In genomic region chr12:46900734-46901463, GRCh38 we compare ENCODE assay signal across 15 cellular contexts.
DNase-seq lines count a peak whose midpoint lies in the region; ATAC-seq, FAIRE-seq and TF ChIP-seq lines count a peak whose summit lies in the region.
"Had no signal": no experiment of that assay in that cellular context is flagged by ENCODE, and none has a peak within 500 bp of the region (broad histone marks: within the 10 kb centered on the region; RNA-seq: fewer than 3 reads in every experiment).

No MANE protein-coding gene starts in this region.

- CTCF ChIA-PET in IMR-90 (lab: Yijun Ruan, JAX): interaction anchor here (0.6 kb wide), 1 partner anchor 26 kb away, joined by 3 read pairs; no protein-coding TSS in a partner anchor

- ATAC-seq in IMR-90 (ENCODE audit: low read depth) (no peak), GM21447 (IDR thresholded peaks at IDR 0.05; ENCODE audit: unreplicated experiment) (no peak), GM18505 (IDR thresholded peaks at IDR 0.05; ENCODE audit: unreplicated experiment) (no peak)
- no peak for ATAC-seq in naive thymus-derived CD8-positive, alpha-beta T cell
- ATAC-seq: A549 had no signal

- no peak overlapping the region for H2AK9ac ChIP-seq in IMR-90 (replicated peaks; ENCODE audit: low read depth, low read length, poor library complexity)

- H3K4me1 Mint-ChIP-seq in naive thymus-derived CD8-positive, alpha-beta T cell: peaks cover 12 to 35% (median 22%) of the 10 kb centered on the region in 4 donors
- H3K4me1 Mint-ChIP-seq: H9 had no signal

- peaks cover 5% of the 10 kb centered on the region; the same call in 1 of the 2 replicates for H3K9me1 ChIP-seq in IMR-90 (ENCODE audit: insufficient read depth, low read length)

- dilution Hi-C loops in IMR-90 (cut with HindIII; ENCODE audit: low sequenced_read_pairs, unreplicated experiment): no loop called here

- no peak overlapping the region for H3K4me2 ChIP-seq in IMR-90 (ENCODE audit: low read depth, low read length)
- H3K4me2 ChIP-seq: A549 had no signal

- H3K36me3 ChIP-seq in ACC112 (ENCODE audit: insufficient read depth, low read length) (no peaks in the 10 kb centered on the region), IMR-90 (ENCODE audit: control insufficient read depth, insufficient read depth, low read length) (no peaks in the 10 kb centered on the region)

- H2BK5ac ChIP-seq in IMR-90 (ENCODE audit: low read depth, low read length, poor library complexity, severe bottlenecking): no peak overlapping the region

- H2BK120ac ChIP-seq in IMR-90 (ENCODE audit: low read depth, low read length): no peak overlapping the region

- DNase-seq in IMR-90 (no peak), RCC 7860 (ENCODE audit: low spot score) (no peak), SW 1271 (lab: John Stamatoyannopoulos, UW) (no peak), C1 segment of cervical spinal cord (lab: John Stamatoyannopoulos, UW) (no peak)
- no peak for DNase-seq in naive thymus-derived CD8-positive, alpha-beta T cell
- DNase-seq: Caco-2, H9, Kasumi-1, NCI-H187 treated with DMSO at 0.1 percent for 48 hours, NCI-H446, NCI-H69 had no signal

- H3K23ac ChIP-seq in IMR-90 (ENCODE audit: low read depth, low read length): no peak overlapping the region

- no peaks in the 10 kb centered on the region for H3K36me3 Mint-ChIP-seq in naive thymus-derived CD8-positive, alpha-beta T cell

- peaks cover 0 to 9% (median 2%) of the 10 kb centered on the region in 5 donors for H3K27me3 Mint-ChIP-seq in naive thymus-derived CD8-positive, alpha-beta T cell

- intact Hi-C loops in IMR-90 (cut with micrococcal nuclease): no loop called here

- peaks cover 0 to 9% (median 0%) of the 10 kb centered on the region in 9 donors for H3K9me3 Mint-ChIP-seq in naive thymus-derived CD8-positive, alpha-beta T cell
- H3K9me3 Mint-ChIP-seq: H9 had no signal

- H3K27ac ChIP-seq in ACC112 (ENCODE audit: low read depth, low read length) (no peak overlapping the region), IMR-90 (ENCODE audit: insufficient read depth, low read length) (no peak overlapping the region)
- H3K27ac ChIP-seq: A549 had no signal

- no peaks in the 10 kb centered on the region for H4K20me1 ChIP-seq in IMR-90 (ENCODE audit: insufficient read depth, low read length)

- POLR2A ChIA-PET in IMR-90 (lab: Charles Lee; ENCODE audit: unreplicated experiment): no interaction called here
- POLR2A ChIA-PET in naive thymus-derived CD8-positive, alpha-beta T cell (lab: Charles Lee): no interaction called here

- H3K4me1 ChIP-seq in ACC112 (ENCODE audit: control insufficient read depth, insufficient read depth, low read length, unreplicated experiment) (peaks cover 16% of the 10 kb centered on the region), IMR-90 (ENCODE audit: control insufficient read depth, insufficient read depth, low read length) (peaks cover 6% of the 10 kb centered on the region)
- H3K4me1 ChIP-seq: A549, Caco-2 had no signal

- no peaks in the 10 kb centered on the region for H3K9me3 ChIP-seq in IMR-90 (ENCODE audit: control insufficient read depth, insufficient read depth, low read length)
- H3K9me3 ChIP-seq: A549 had no signal

- H4K5ac ChIP-seq in IMR-90 (ENCODE audit: low read depth, low read length): peak overlapping the region; percentile 48; the same call in 1 of the 2 replicates

- TF ChIP-seq POLR2A in IMR-90 (IDR thresholded peaks at IDR 0.05; ENCODE audit: low read depth, low read length): no peak
- no peak for TF ChIP-seq POLR2A in GM18505 (IDR thresholded peaks at IDR 0.05; ENCODE audit: borderline replicate concordance, extremely low read depth, insufficient read depth, insufficient read length)

- H3K4ac ChIP-seq in IMR-90 (ENCODE audit: low read depth, low read length): no peak overlapping the region

- no peak for TF ChIP-seq CTCF in IMR-90 (conservative IDR thresholded peaks at IDR 0.05; ENCODE audit: low read depth, low read length)

- H4K91ac ChIP-seq in IMR-90 (ENCODE audit: insufficient read depth, low read depth, low read length): no peak overlapping the region

- H2AK5ac ChIP-seq in IMR-90 (ENCODE audit: low read depth, low read length): no peak overlapping the region

- H3K14ac ChIP-seq in IMR-90 (replicated peaks; ENCODE audit: low read depth, low read length): no peak overlapping the region

- 100% methylated on average over 1 of the region's 3 CpGs; no CpG with 5 or more reads in 1 of the 2 experiments for WGBS in IMR-90 (ENCODE audit: extremely low coverage in 2 of 2, insufficient read length in 1 of 2), 2 experiments

- BruUV-seq in IMR-90 (replicated peaks; lab: Mats Ljungman, UMichigan): no TSS peak

- no peaks in the 10 kb centered on the region for H3K79me1 ChIP-seq in IMR-90 (ENCODE audit: low read depth in 1 of 2, low read length in 2 of 2)

- no peaks in the 10 kb centered on the region for H3K79me2 ChIP-seq in ACC112 (ENCODE audit: control insufficient read depth, insufficient read depth, low read length, unreplicated experiment)

- no peak overlapping the region for H3K9ac ChIP-seq in IMR-90 (ENCODE audit: low read depth, low read length)

- in situ Hi-C loops in IMR-90 (cut with MboI; ENCODE audit: low sequenced_read_pairs): no loop called here

- TF ChIP-seq RAD21 in IMR-90 (IDR thresholded peaks at IDR 0.05; ENCODE audit: low read length): no peak

- H3K4me3 ChIP-seq in ACC112 (ENCODE audit: low read depth, low read length): no peak overlapping the region
- no peak overlapping the region for H3K4me3 ChIP-seq in IMR-90 (ENCODE audit: insufficient read depth, low read depth, low read length)
- H3K4me3 ChIP-seq: A549 had no signal

- no peak overlapping the region for H3K18ac ChIP-seq in IMR-90 (ENCODE audit: low read depth, low read length)

- H3K27ac Mint-ChIP-seq in naive thymus-derived CD8-positive, alpha-beta T cell: peak overlapping the region in 1 of 10 donors; percentile 49
- H3K27ac Mint-ChIP-seq: H9 had no signal

- no peak overlapping the region for H4K8ac ChIP-seq in IMR-90 (ENCODE audit: low read depth in 2 of 2, low read length in 2 of 2)

- peak overlapping the region in 6 of 10 donors; percentile 11 to 33 (median 16) for H3K4me3 Mint-ChIP-seq in naive thymus-derived CD8-positive, alpha-beta T cell
- H3K4me3 Mint-ChIP-seq: H9 had no signal

- no peak overlapping the region for H3K56ac ChIP-seq in IMR-90 (ENCODE audit: extremely low read depth, insufficient read depth, low read length)

- no peak overlapping the region for H2BK15ac ChIP-seq in IMR-90 (ENCODE audit: low read depth, low read length)

- peak; percentile 28 for FAIRE-seq in RCC 7860 (lab: Jason Lieb, UNC)
- FAIRE-seq: A549 had no signal

- no peaks in the 10 kb centered on the region for H3K27me3 ChIP-seq in ACC112 (ENCODE audit: insufficient read depth, low read length)
- no peaks in the 10 kb centered on the region for H3K27me3 ChIP-seq in IMR-90 (ENCODE audit: control insufficient read depth, insufficient read depth, low read length)

- H2BK20ac ChIP-seq in IMR-90 (ENCODE audit: low read depth, low read length): no peak overlapping the region

- H2AFZ ChIP-seq in ACC112 (ENCODE audit: low read length, unreplicated experiment): peak overlapping the region; percentile 18
- no peak overlapping the region for H2AFZ ChIP-seq in IMR-90 (replicated peaks; ENCODE audit: low read length, poor library complexity)

TF ChIP-seq in IMR-90, 13 proteins besides CTCF, POLR2A, EP300 and RAD21:
- TF ChIP-seq SMC3 (IDR thresholded peaks at IDR 0.05; ENCODE audit: low read depth, low read length) (no peak), CHD1 (IDR thresholded peaks at IDR 0.05; ENCODE audit: low read depth, low read length) (no peak), MAZ (IDR thresholded peaks at IDR 0.05; ENCODE audit: borderline replicate concordance, low read depth, low read length) (no peak)
